8 cellular contexts compared by ENCODE assay signal in genomic region chr7:153381275-153382119, GRCh38.
A peak's percentile ranks its signal among the peaks of the same experiment; 100 is the strongest.
DNase-seq lines count a peak whose midpoint lies in the region; ATAC-seq and TF ChIP-seq lines count a peak whose summit lies in the region.

No MANE protein-coding gene starts in this region.

- peak; percentile 87 for ATAC-seq in GM19395 (IDR thresholded peaks at IDR 0.05; ENCODE audit: unreplicated experiment)
- peak; percentile 65 to 88 (median 75) for ATAC-seq in right lobe of liver

- H3K9me3 Mint-ChIP-seq in activated T-helper 2 cell treated with anti-CD3 and anti-CD28 coated beads, Interferon-gamma antibody, Interleukin-2, Interleukin-4, amounts not matched to agents 10 μg/mL and 5 μg/mL and 100 μg/mL, durations not matched to agents 14 hours and 24 hours and 36 hours: peaks cover 3% of the 10 kb centered on the region

- H3K4me1 ChIP-seq in right lobe of liver: no peaks in the 10 kb centered on the region

- no peak overlapping the region for H3K27ac Mint-ChIP-seq in activated T-helper 2 cell treated with anti-CD3 and anti-CD28 coated beads, Interferon-gamma antibody, Interleukin-2, Interleukin-4, amounts not matched to agents 10 μg/mL and 5 μg/mL and 100 μg/mL, durations not matched to agents 14 hours and 24 hours and 36 hours

- DNase-seq in DMS153 treated with DMSO at 0.1 percent for 48 hours (lab: John Stamatoyannopoulos, UW; ENCODE audit: unreplicated experiment): peak; percentile 15
- DNase-seq in NB4 (ENCODE audit: low read depth): peak; percentile 65
- DNase-seq in brain microvascular endothelial cell: no peak
- DNase-seq in right lobe of liver: peak in 2 of 3 donors; percentile 47 to 59
- DNase-seq in activated T-helper 2 cell treated with anti-CD3 and anti-CD28 coated beads, Interferon-gamma antibody, Interleukin-2, Interleukin-4, amounts not matched to agents 10 μg/mL and 5 μg/mL and 100 μg/mL, durations not matched to agents 14 hours and 24 hours and 36 hours (ENCODE audit: low spot score): no peak
- DNase-seq in foreskin fibroblast: no peak
- DNase-seq in HCEC 1CT: no peak

- no peak overlapping the region for H3K27ac ChIP-seq in brain microvascular endothelial cell
- H3K27ac ChIP-seq in right lobe of liver: no peak overlapping the region

- no peaks in the 10 kb centered on the region for H3K27me3 ChIP-seq in brain microvascular endothelial cell (replicated peaks)
- H3K27me3 ChIP-seq in right lobe of liver: no peaks in the 10 kb centered on the region

- WGBS in right lobe of liver (ENCODE audit: insufficient coverage, low coverage, low lambda C conversion rate, missing lambda C conversion rate): 19% methylated on average over 15 of the region's 15 CpGs

- H3K4me1 Mint-ChIP-seq in activated T-helper 2 cell treated with anti-CD3 and anti-CD28 coated beads, Interferon-gamma antibody, Interleukin-2, Interleukin-4, amounts not matched to agents 10 μg/mL and 5 μg/mL and 100 μg/mL, durations not matched to agents 14 hours and 24 hours and 36 hours (ENCODE audit: low read depth): no peaks in the 10 kb centered on the region

- H3K4me3 Mint-ChIP-seq in activated T-helper 2 cell treated with anti-CD3 and anti-CD28 coated beads, Interferon-gamma antibody, Interleukin-2, Interleukin-4, amounts not matched to agents 10 μg/mL and 5 μg/mL and 100 μg/mL, durations not matched to agents 14 hours and 24 hours and 36 hours (ENCODE audit: low read depth): no peak overlapping the region

- no peaks in the 10 kb centered on the region for H3K27me3 Mint-ChIP-seq in activated T-helper 2 cell treated with anti-CD3 and anti-CD28 coated beads, Interferon-gamma antibody, Interleukin-2, Interleukin-4, amounts not matched to agents 10 μg/mL and 5 μg/mL and 100 μg/mL, durations not matched to agents 14 hours and 24 hours and 36 hours (ENCODE audit: low read depth)

- intact Hi-C loops in right lobe of liver (cut with DNase I): no loop called here
- intact Hi-C loops in activated T-helper 2 cell treated with anti-CD3 and anti-CD28 coated beads, Interferon-gamma antibody, Interleukin-2, Interleukin-4, amounts not matched to agents 10 μg/mL and 5 μg/mL and 100 μg/mL, durations not matched to agents 14 hours and 24 hours and 36 hours (cut with micrococcal nuclease): no loop called here

- H3K36me3 ChIP-seq in brain microvascular endothelial cell (replicated peaks) (no peaks in the 10 kb centered on the region), right lobe of liver (no peaks in the 10 kb centered on the region)

- in situ Hi-C loops in brain microvascular endothelial cell (cut with HindIII; ENCODE audit: low pct_ligation_motif_present, low sequenced_read_pairs): no loop called here

- H3K36me3 Mint-ChIP-seq in activated T-helper 2 cell treated with anti-CD3 and anti-CD28 coated beads, Interferon-gamma antibody, Interleukin-2, Interleukin-4, amounts not matched to agents 10 μg/mL and 5 μg/mL and 100 μg/mL, durations not matched to agents 14 hours and 24 hours and 36 hours (ENCODE audit: low read depth): no peaks in the 10 kb centered on the region

- TF ChIP-seq CTCF in NB4 (IDR thresholded peaks at IDR 0.05; ENCODE audit: low read depth, low read length) (peak; percentile 99), brain microvascular endothelial cell (IDR thresholded peaks at IDR 0.05; ENCODE audit: low read depth, low read length, missing control alignments) (peak; percentile 34), right lobe of liver (IDR thresholded peaks at IDR 0.05) (peak; percentile 54 to 88 (median 69)), foreskin fibroblast (IDR thresholded peaks at IDR 0.05; ENCODE audit: low read depth, low read length) (no peak)

- H3K4me3 ChIP-seq in NB4 (ENCODE audit: low read depth, low read length): no peak overlapping the region
- H3K4me3 ChIP-seq in brain microvascular endothelial cell (ENCODE audit: low read depth, low read length): no peak overlapping the region
- no peak overlapping the region for H3K4me3 ChIP-seq in right lobe of liver
- H3K4me3 ChIP-seq in foreskin fibroblast (ENCODE audit: low read depth in 1 of 2, low read length in 2 of 2): no peak overlapping the region

- H3K9me3 ChIP-seq in right lobe of liver: no peaks in the 10 kb centered on the region

- TF ChIP-seq POLR2A in NB4 (IDR thresholded peaks at IDR 0.05; ENCODE audit: extremely low read depth, insufficient read length): no peak
- TF ChIP-seq POLR2A in right lobe of liver (IDR thresholded peaks at IDR 0.05): no peak

Comparison
In these comparisons a context has a peak if more than half of its experiments do, and no peak if none do; other contexts are left out.
1. DNase-seq: peak in DMS153 treated with DMSO at 0.1 percent for 48 hours (single experiment), NB4 (single experiment) and right lobe of liver (2 of 3); none in brain microvascular endothelial cell (single experiment), activated T-helper 2 cell treated with anti-CD3 and anti-CD28 coated beads, Interferon-gamma antibody, Interleukin-2, Interleukin-4, amounts not matched to agents 10 μg/mL and 5 μg/mL and 100 μg/mL, durations not matched to agents 14 hours and 24 hours and 36 hours (single experiment), foreskin fibroblast (0 of 2) and HCEC 1CT (single experiment).